9 cellular contexts compared by ENCODE assay signal in genomic region chr1:66336641-66336991, GRCh38.
DNase-seq lines count a peak whose midpoint lies in the region; ATAC-seq, FAIRE-seq and TF ChIP-seq lines count a peak whose summit lies in the region.
"Had no signal": no experiment of that assay in that cellular context is flagged by ENCODE, and none has a peak within 500 bp of the region (broad histone marks: within the 10 kb centered on the region; RNA-seq: fewer than 3 reads in every experiment).

No MANE protein-coding gene starts in this region.

- no peak for ATAC-seq in HG03442 (IDR thresholded peaks at IDR 0.05; ENCODE audit: unreplicated experiment)

- H3K27ac ChIP-seq in OCI-LY1 (ENCODE audit: low read depth, low read length, poor library complexity, severe bottlenecking), result peak overlapping the region; percentile 92
- H3K27ac ChIP-seq in H1 (ENCODE audit: low read depth, low read length), result no peak overlapping the region
- H3K27ac ChIP-seq in skeletal muscle tissue (ENCODE audit: low read depth, low read length), result peak overlapping the region; percentile 94

- H4K20me1 ChIP-seq in OCI-LY1 (ENCODE audit: insufficient read depth, low read length) (no peaks in the 10 kb centered on the region), H1 (replicated peaks in 1 of 2; ENCODE audit: control insufficient read depth in 1 of 2, insufficient read depth in 2 of 2, low read length in 2 of 2) (no peaks in the 10 kb centered on the region)

- H3K56ac ChIP-seq in H1 (replicated peaks; ENCODE audit: insufficient read length, low read depth, low read length), result no peak overlapping the region

- H3K4me1 ChIP-seq in OCI-LY1 (ENCODE audit: insufficient read depth, low read length, severe bottlenecking) (peaks cover 90% of the 10 kb centered on the region), H1 (replicated peaks in 1 of 4; ENCODE audit: control insufficient read depth in 3 of 4, insufficient read depth in 4 of 4, low read length in 3 of 4) (peaks cover 2 to 25% (median 13%) of the 10 kb centered on the region in 4 experiments; a peak in 5 of 7 replicates), skeletal muscle tissue (ENCODE audit: control insufficient read depth in 3 of 3, insufficient read depth in 3 of 3, low read length in 3 of 3) (peaks cover 30 to 42% (median 35%) of the 10 kb centered on the region in 3 donors)

- peaks cover 3% of the 10 kb centered on the region; the same call in 1 of the 2 replicates for H3K23me2 ChIP-seq in H1 (ENCODE audit: low read depth, low read length)

- no peak overlapping the region; the same call in 1 of the 2 replicates for H2BK15ac ChIP-seq in H1 (ENCODE audit: low read length)

- H3K9ac ChIP-seq in OCI-LY1 (ENCODE audit: low read length) (peak overlapping the region; percentile 83), H1 (replicated peaks in 1 of 4; ENCODE audit: extremely low read depth in 1 of 4, low read depth in 3 of 4, low read length in 3 of 4) (no peak overlapping the region), skeletal muscle tissue (ENCODE audit: low read depth in 1 of 3, low read length in 3 of 3) (peak overlapping the region; percentile 51 to 81 (median 71))

- H3K18ac ChIP-seq in H1 (ENCODE audit: extremely low read depth, low read length), result no peak overlapping the region

- peak overlapping the region; percentile 7 for H4K91ac ChIP-seq in H1 (replicated peaks; ENCODE audit: insufficient read length, low read length)

- 91% methylated on average over 2 of the region's 2 CpGs; no CpG with 5 or more reads in 1 of the 2 experiments for WGBS in H1 (ENCODE audit: extremely low coverage in 1 of 2, insufficient coverage in 1 of 2, insufficient read length in 1 of 2, insufficient replicate concordance in 2 of 2, low coverage in 1 of 2, low lambda C conversion rate in 2 of 2, missing lambda C conversion rate in 1 of 2), 2 experiments

- H3K79me1 ChIP-seq in H1 (ENCODE audit: low read depth, low read length), result no peaks in the 10 kb centered on the region; the same call in 1 of the 2 replicates

- TF ChIP-seq EP300 in H1 (IDR thresholded peaks at IDR 0.05; ENCODE audit: borderline replicate concordance in 1 of 2, low read depth in 2 of 2, low read length in 2 of 2), result no peak

- H2BK120ac ChIP-seq in H1 (replicated peaks; ENCODE audit: low read depth, low read length), result no peak overlapping the region

- no peak overlapping the region for H3K14ac ChIP-seq in H1 (ENCODE audit: insufficient read length)

- H3K79me2 ChIP-seq in OCI-LY1 (ENCODE audit: insufficient read depth, low read length), result peaks cover 70% of the 10 kb centered on the region
- peaks cover 0 to 53% of the 10 kb centered on the region in 2 experiments; a peak in 3 of 4 replicates for H3K79me2 ChIP-seq in H1 (ENCODE audit: control insufficient read depth in 1 of 2, insufficient read depth in 2 of 2, low read length in 2 of 2)

- H3K9me3 ChIP-seq in OCI-LY1 (ENCODE audit: low read length), result no peaks in the 10 kb centered on the region
- H3K9me3 ChIP-seq in H1 (ENCODE audit: insufficient read depth in 2 of 2, low read depth in 1 of 2, low read length in 1 of 2), result no peaks in the 10 kb centered on the region
- H3K9me3 ChIP-seq in skeletal muscle tissue (ENCODE audit: control insufficient read depth in 3 of 3, low read length in 3 of 3), result no peaks in the 10 kb centered on the region

- no peak overlapping the region for H3K4ac ChIP-seq in H1 (replicated peaks; ENCODE audit: insufficient read length, low read depth, low read length)

- no peak overlapping the region for H2AK5ac ChIP-seq in H1 (ENCODE audit: low read depth, low read length)

- DNase-seq in H1 (ENCODE audit: low read depth in 1 of 2, low spot score in 2 of 2), result no peak
- no peak for DNase-seq in urothelium cell line (ENCODE audit: low spot score)
- no peak for DNase-seq in NK-92 (lab: John Stamatoyannopoulos, UW; ENCODE audit: unreplicated experiment)
- DNase-seq: GOT3 had no signal

- POLR2A ChIA-PET in H1 (lab: Charles Lee; ENCODE audit: partially characterized antibody), result no interaction called here

- H2BK20ac ChIP-seq in H1 (ENCODE audit: low read length), result no peak overlapping the region; the same call in 1 of the 2 replicates

- TF ChIP-seq RAD21 in H1 (IDR thresholded peaks at IDR 0.05 in 1 of 2, conservative IDR thresholded peaks at IDR 0.05 in 1 of 2; ENCODE audit: low read depth in 2 of 2, low read length in 2 of 2), result no peak

- TF ChIP-seq POLR2A in GM18526 (IDR thresholded peaks at IDR 0.05; ENCODE audit: extremely low read depth, insufficient read length) (peak; percentile 15), H1 (IDR thresholded peaks at IDR 0.05; ENCODE audit: control extremely low read depth in 1 of 2, low read depth in 2 of 2, low read length in 2 of 2) (no peak)

- no peak overlapping the region for H4K5ac ChIP-seq in H1 (ENCODE audit: insufficient read length, low read depth, low read length)

- H2BK5ac ChIP-seq in H1 (ENCODE audit: low read depth, low read length), result no peak overlapping the region

- TF ChIP-seq CTCF in OCI-LY1 (IDR thresholded peaks at IDR 0.05; ENCODE audit: low read length) (no peak), H1 (IDR thresholded peaks at IDR 0.05; ENCODE audit: control extremely low read depth in 1 of 3, insufficient read depth in 1 of 3, low read depth in 1 of 3, low read length in 3 of 3) (no peak)

- H3K23ac ChIP-seq in H1 (ENCODE audit: insufficient read length), result no peak overlapping the region

- no peak for FAIRE-seq in H1 (lab: Jason Lieb, UNC)
- FAIRE-seq in urothelium cell line (lab: Jason Lieb, UNC), result no peak
- FAIRE-seq: RCC 7860 had no signal

- H3K36me3 ChIP-seq in OCI-LY1 (ENCODE audit: insufficient read depth, low read length) (peaks cover 13% of the 10 kb centered on the region; the same call in 1 of the 2 replicates), H1 (ENCODE audit: control insufficient read depth in 2 of 4, insufficient read depth in 4 of 4, low read length in 3 of 4) (no peaks in the 10 kb centered on the region), skeletal muscle tissue (ENCODE audit: control insufficient read depth in 3 of 3, insufficient read depth in 3 of 3, low read length in 3 of 3) (peaks cover 0 to 6% (median 6%) of the 10 kb centered on the region in 3 donors)

- H3K4me2 ChIP-seq in OCI-LY1 (ENCODE audit: low read length) (peak overlapping the region; percentile 90), H1 (ENCODE audit: insufficient read depth in 1 of 2, low read depth in 2 of 2, low read length in 2 of 2) (no peak overlapping the region; a peak in 1 of 4 replicates)

- H3K27me3 ChIP-seq in OCI-LY1 (ENCODE audit: insufficient read depth, low read length), result no peaks in the 10 kb centered on the region
- H3K27me3 ChIP-seq in H1 (replicated peaks in 1 of 4; ENCODE audit: control insufficient read depth in 3 of 4, extremely low read depth in 1 of 4, insufficient read depth in 3 of 4, low read length in 3 of 4), result no peaks in the 10 kb centered on the region; a peak in 1 of 7 replicates
- H3K27me3 ChIP-seq in skeletal muscle tissue (ENCODE audit: control insufficient read depth in 3 of 3, insufficient read depth in 3 of 3, low read length in 3 of 3), result no peaks in the 10 kb centered on the region

- H3K9me2 ChIP-seq in OCI-LY1 (ENCODE audit: low read depth, low read length), result no peaks in the 10 kb centered on the region

- no peaks in the 10 kb centered on the region for H3F3A ChIP-seq in OCI-LY1 (ENCODE audit: insufficient read depth, low read length)

- H2AFZ ChIP-seq in OCI-LY1 (ENCODE audit: low read length) (no peak overlapping the region), H1 (ENCODE audit: low read length) (no peak overlapping the region)

- no peak overlapping the region for H2BK12ac ChIP-seq in H1 (ENCODE audit: low read depth, low read length)

- no peak overlapping the region for H4K8ac ChIP-seq in H1 (ENCODE audit: extremely low read depth, insufficient read depth, low read length)

- H3K4me3 ChIP-seq in OCI-LY1 (ENCODE audit: low read depth, low read length, poor library complexity, severe bottlenecking) (peak overlapping the region; percentile 75), H1 (ENCODE audit: extremely low read depth in 1 of 4, insufficient read depth in 2 of 4, low read depth in 3 of 4, low read length in 4 of 4) (no peak overlapping the region), skeletal muscle tissue (ENCODE audit: low read length in 3 of 3) (peak overlapping the region; percentile 79 to 97 (median 89))

- CTCF ChIA-PET in H1 (lab: Charles Lee; ENCODE audit: partially characterized antibody), result interaction anchor here (0.9 to 1.7 kb wide), 3 partner anchors 11 to 389 kb away, joined by 3 to 5 read pairs (median 3); no protein-coding TSS in a partner anchor

TF ChIP-seq in H1, 55 proteins besides CTCF, POLR2A, EP300 and RAD21:
- no peak for TF ChIP-seq E2F6 (IDR thresholded peaks at IDR 0.05)
- TF ChIP-seq PHF8 (conservative IDR thresholded peaks at IDR 0.05; ENCODE audit: low read depth, low read length), result no peak
- no peak for TF ChIP-seq SUZ12 (IDR thresholded peaks at IDR 0.05; ENCODE audit: low read length)
- no peak for TF ChIP-seq BCL11A (IDR thresholded peaks at IDR 0.05; ENCODE audit: low read depth in 2 of 2, low read length in 2 of 2)
- no peak for TF ChIP-seq KDM5A (IDR thresholded peaks at IDR 0.05; ENCODE audit: low read length)
- no peak for TF ChIP-seq CHD1 (IDR thresholded peaks at IDR 0.05; ENCODE audit: low read depth, low read length)
- no peak for TF ChIP-seq KDM4A (IDR thresholded peaks at IDR 0.05; ENCODE audit: low read depth, low read length, severe bottlenecking)
- no peak for TF ChIP-seq RFX5 (IDR thresholded peaks at IDR 0.05; ENCODE audit: borderline replicate concordance, low read depth, low read length)
- no peak for TF ChIP-seq MAFK (IDR thresholded peaks at IDR 0.05; ENCODE audit: low read depth, low read length)
- no peak for TF ChIP-seq RXRA (IDR thresholded peaks at IDR 0.05; ENCODE audit: insufficient read depth, low read depth, low read length)

Comparison
In these comparisons a context has a peak if more than half of its experiments do, and no peak if none do; other contexts are left out.
1. H3K4me3 ChIP-seq: peak in OCI-LY1 (single experiment) and skeletal muscle tissue (3 of 3); none in H1 (0 of 4).
2. H3K9ac ChIP-seq: peak in OCI-LY1 (single experiment) and skeletal muscle tissue (3 of 3); none in H1 (0 of 4).